In genomic region chrX:80512924-80513323, GRCh38 we compare ENCODE assay signal across 16 cellular contexts.
A peak's percentile ranks its signal among the peaks of the same experiment; 100 is the strongest.
DNase-seq lines count a peak whose midpoint lies in the region; ATAC-seq and TF ChIP-seq lines count a peak whose summit lies in the region.
"Had no signal": no experiment of that assay in that cellular context is flagged by ENCODE, and none has a peak within 500 bp of the region (broad histone marks: within the 10 kb centered on the region; RNA-seq: fewer than 3 reads in every experiment).

No MANE protein-coding gene starts in this region.

- H3F3A ChIP-seq in GM23338 (replicated peaks; ENCODE audit: low read depth), result no peaks in the 10 kb centered on the region

- DNase-seq in CD8-positive, alpha-beta memory T cell, result no peak
- no peak for DNase-seq in GM23338 (ENCODE audit: low spot score)
- DNase-seq in WTC11 (ENCODE audit: low spot score), result no peak
- DNase-seq in mesothelial cell of epicardium (ENCODE audit: low spot score in 2 of 2, unreplicated experiment in 2 of 2), result no peak
- no peak for DNase-seq in foreskin melanocyte
- DNase-seq in SIG-M5 treated with dmso at 0.1 percent for 504 hours (lab: John Stamatoyannopoulos, UW; ENCODE audit: unreplicated experiment), result no peak
- no peak for DNase-seq in GDM1 (lab: John Stamatoyannopoulos, UW)
- DNase-seq: DMS153, HFFc6, Kasumi-1, NCI-H1417, NCI-H1930, NCI-H446 treated with DMSO at 0.1 percent for 48 hours had no signal

- no peaks in the 10 kb centered on the region for H3K27me3 ChIP-seq in CD8-positive, alpha-beta memory T cell (ENCODE audit: insufficient read depth, low read length, poor library complexity, severe bottlenecking)
- no peaks in the 10 kb centered on the region for H3K27me3 ChIP-seq in GM23338 (ENCODE audit: insufficient read depth)

- peak overlapping the region; percentile 39 for H3K27ac ChIP-seq in CD8-positive, alpha-beta memory T cell (ENCODE audit: low read depth, low read length)
- peak overlapping the region; percentile 18; the same call in 1 of the 2 replicates for H3K27ac ChIP-seq in GM23338 (ENCODE audit: low read depth)
- H3K27ac ChIP-seq: C4-2B had no signal

- peaks cover 0 to 1% of the 10 kb centered on the region in 2 donors for H3K27me3 Mint-ChIP-seq in CD8-positive, alpha-beta memory T cell
- H3K27me3 Mint-ChIP-seq in GM23338 (ENCODE audit: insufficient read depth, low read depth, poor library complexity) (no peaks in the 10 kb centered on the region), WTC11 (ENCODE audit: low read depth) (no peaks in the 10 kb centered on the region), mesothelial cell of epicardium (ENCODE audit: low read depth) (no peaks in the 10 kb centered on the region)

- H3K9me3 Mint-ChIP-seq in CD8-positive, alpha-beta memory T cell, result no peaks in the 10 kb centered on the region
- no peaks in the 10 kb centered on the region for H3K9me3 Mint-ChIP-seq in GM23338
- H3K9me3 Mint-ChIP-seq in WTC11, result no peaks in the 10 kb centered on the region
- peaks cover 47% of the 10 kb centered on the region for H3K9me3 Mint-ChIP-seq in mesothelial cell of epicardium
- H3K9me3 Mint-ChIP-seq: HFFc6 had no signal

- no peaks in the 10 kb centered on the region for H4K20me1 ChIP-seq in GM23338 (replicated peaks; ENCODE audit: insufficient read depth)

- H3K4me3 ChIP-seq in CD8-positive, alpha-beta memory T cell (ENCODE audit: low read length), result no peak overlapping the region
- no peak overlapping the region for H3K4me3 ChIP-seq in GM23338

- H3K79me2 ChIP-seq in GM23338 (replicated peaks; ENCODE audit: insufficient read depth), result no peaks in the 10 kb centered on the region

- H3K4me3 Mint-ChIP-seq in CD8-positive, alpha-beta memory T cell, result no peak overlapping the region
- peak overlapping the region; percentile 30; the same call in 2 of the 3 replicates for H3K4me3 Mint-ChIP-seq in GM23338
- H3K4me3 Mint-ChIP-seq in WTC11, result no peak overlapping the region
- no peak overlapping the region for H3K4me3 Mint-ChIP-seq in mesothelial cell of epicardium
- H3K4me3 Mint-ChIP-seq: HFFc6 had no signal

- no peaks in the 10 kb centered on the region for H3K4me1 ChIP-seq in CD8-positive, alpha-beta memory T cell (ENCODE audit: insufficient read depth, low read length)
- no peaks in the 10 kb centered on the region; the same call in 1 of the 2 replicates for H3K4me1 ChIP-seq in GM23338 (ENCODE audit: insufficient read depth)

- ATAC-seq in GM23338 (peak; percentile 42), WTC11 (peak; percentile 28; the same call in 1 of the 2 replicates), GM21390 (IDR thresholded peaks at IDR 0.05; ENCODE audit: unreplicated experiment) (no peak)
- ATAC-seq: PC-3 had no signal

- POLR2A ChIA-PET in CD8-positive, alpha-beta memory T cell (lab: Charles Lee), result no interaction called here
- POLR2A ChIA-PET in WTC11 (lab: Charles Lee), result no interaction called here

- H3K9me2 ChIP-seq in GM23338 (ENCODE audit: insufficient read depth), result no peaks in the 10 kb centered on the region

- H3K36me3 Mint-ChIP-seq in CD8-positive, alpha-beta memory T cell, result no peaks in the 10 kb centered on the region
- H3K36me3 Mint-ChIP-seq in GM23338 (ENCODE audit: low read depth) (no peaks in the 10 kb centered on the region), WTC11 (no peaks in the 10 kb centered on the region), mesothelial cell of epicardium (no peaks in the 10 kb centered on the region)

- CTCF ChIA-PET in CD8-positive, alpha-beta memory T cell (lab: Charles Lee), result no interaction called here
- CTCF ChIA-PET in WTC11 (lab: Charles Lee), result interaction anchor here (0.7 kb wide), 1 partner anchor 38 kb away, joined by 4 read pairs; no protein-coding TSS in a partner anchor

- H3K36me3 ChIP-seq in CD8-positive, alpha-beta memory T cell (ENCODE audit: insufficient read depth, low read length), result no peaks in the 10 kb centered on the region
- H3K36me3 ChIP-seq in GM23338 (ENCODE audit: insufficient read depth), result no peaks in the 10 kb centered on the region

- no peaks in the 10 kb centered on the region for H3K4me1 Mint-ChIP-seq in CD8-positive, alpha-beta memory T cell
- H3K4me1 Mint-ChIP-seq in GM23338 (peaks cover 20% of the 10 kb centered on the region), WTC11 (peaks cover 21% of the 10 kb centered on the region), mesothelial cell of epicardium (peaks cover 5% of the 10 kb centered on the region)

- peak overlapping the region; percentile 43 for H3K4me2 ChIP-seq in GM23338

- H3K9me3 ChIP-seq in CD8-positive, alpha-beta memory T cell (ENCODE audit: low read length), result no peaks in the 10 kb centered on the region

- H3K27ac Mint-ChIP-seq in CD8-positive, alpha-beta memory T cell, result no peak overlapping the region
- H3K27ac Mint-ChIP-seq in GM23338 (peak overlapping the region; percentile 85; the same call in 1 of the 2 replicates), WTC11 (0 out of 2 replicates have a peak overlapping the region, but pooled peaks have one; percentile 72), mesothelial cell of epicardium (peak overlapping the region; percentile 51)
- H3K27ac Mint-ChIP-seq: HFFc6 had no signal

- H2AFZ ChIP-seq in GM23338, result peak overlapping the region; percentile 78; the same call in 1 of the 2 replicates

- TF ChIP-seq CTCF in GM23338 (conservative IDR thresholded peaks at IDR 0.05; ENCODE audit: low read depth in 2 of 2) (no peak), WTC11 (IDR thresholded peaks at IDR 0.05) (no peak), mesothelial cell of epicardium (IDR thresholded peaks at IDR 0.05; ENCODE audit: unreplicated experiment) (no peak)

TF ChIP-seq in GM23338, 12 proteins besides CTCF, POLR2A, EP300 and RAD21 (continues in another document):
- TF ChIP-seq ZNF114 (CRISPR knock-in tag; IDR thresholded peaks at IDR 0.05) (no peak), POLR2AphosphoS5 (IDR thresholded peaks at IDR 0.05; ENCODE audit: low read depth) (no peak), CREB1 (CRISPR knock-in tag; IDR thresholded peaks at IDR 0.05; ENCODE audit: low read depth) (no peak), EZH2 (IDR thresholded peaks at IDR 0.05; ENCODE audit: low read depth, unreplicated experiment) (no peak), JUNB (IDR thresholded peaks at IDR 0.05; ENCODE audit: unreplicated experiment) (no peak), EZH2phosphoT487 (IDR thresholded peaks at IDR 0.05; ENCODE audit: unreplicated experiment) (no peak)
- TF ChIP-seq, protein P1, sequence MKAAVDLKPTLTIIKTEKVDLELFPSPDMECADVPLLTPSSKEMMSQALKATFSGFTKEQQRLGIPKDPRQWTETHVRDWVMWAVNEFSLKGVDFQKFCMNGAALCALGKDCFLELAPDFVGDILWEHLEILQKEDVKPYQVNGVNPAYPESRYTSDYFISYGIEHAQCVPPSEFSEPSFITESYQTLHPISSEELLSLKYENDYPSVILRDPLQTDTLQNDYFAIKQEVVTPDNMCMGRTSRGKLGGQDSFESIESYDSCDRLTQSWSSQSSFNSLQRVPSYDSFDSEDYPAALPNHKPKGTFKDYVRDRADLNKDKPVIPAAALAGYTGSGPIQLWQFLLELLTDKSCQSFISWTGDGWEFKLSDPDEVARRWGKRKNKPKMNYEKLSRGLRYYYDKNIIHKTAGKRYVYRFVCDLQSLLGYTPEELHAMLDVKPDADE (IDR thresholded peaks at IDR 0.05), result no peak

TF ChIP-seq in WTC11, 78 proteins besides CTCF, POLR2A, EP300 and RAD21 (continues in another document):
- TF ChIP-seq, protein P2, sequence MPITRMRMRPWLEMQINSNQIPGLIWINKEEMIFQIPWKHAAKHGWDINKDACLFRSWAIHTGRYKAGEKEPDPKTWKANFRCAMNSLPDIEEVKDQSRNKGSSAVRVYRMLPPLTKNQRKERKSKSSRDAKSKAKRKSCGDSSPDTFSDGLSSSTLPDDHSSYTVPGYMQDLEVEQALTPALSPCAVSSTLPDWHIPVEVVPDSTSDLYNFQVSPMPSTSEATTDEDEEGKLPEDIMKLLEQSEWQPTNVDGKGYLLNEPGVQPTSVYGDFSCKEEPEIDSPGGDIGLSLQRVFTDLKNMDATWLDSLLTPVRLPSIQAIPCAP (CRISPR knock-in tag; IDR thresholded peaks at IDR 0.05), result no peak
- TF ChIP-seq PRRX2 (CRISPR knock-in tag; IDR thresholded peaks at IDR 0.05) (no peak), FOXP1 (CRISPR knock-in tag; IDR thresholded peaks at IDR 0.05; ENCODE audit: borderline replicate concordance) (no peak), NR3C1 (CRISPR knock-in tag; conservative IDR thresholded peaks at IDR 0.05; ENCODE audit: low read depth) (no peak), NR2C2 (CRISPR knock-in tag; IDR thresholded peaks at IDR 0.05) (no peak), MYBL2 (CRISPR knock-in tag; IDR thresholded peaks at IDR 0.05) (no peak), USF2 (CRISPR knock-in tag; IDR thresholded peaks at IDR 0.05) (no peak), ZBTB43 (CRISPR knock-in tag; IDR thresholded peaks at IDR 0.05) (no peak)

Comparison
In these comparisons a context has a peak if more than half of its experiments do, and no peak if none do; other contexts are left out.
1. H3K27ac Mint-ChIP-seq: peak in GM23338 (single experiment), WTC11 (single experiment) and mesothelial cell of epicardium (single experiment); none in CD8-positive, alpha-beta memory T cell (0 of 8).